In the genomic region with DNA sequence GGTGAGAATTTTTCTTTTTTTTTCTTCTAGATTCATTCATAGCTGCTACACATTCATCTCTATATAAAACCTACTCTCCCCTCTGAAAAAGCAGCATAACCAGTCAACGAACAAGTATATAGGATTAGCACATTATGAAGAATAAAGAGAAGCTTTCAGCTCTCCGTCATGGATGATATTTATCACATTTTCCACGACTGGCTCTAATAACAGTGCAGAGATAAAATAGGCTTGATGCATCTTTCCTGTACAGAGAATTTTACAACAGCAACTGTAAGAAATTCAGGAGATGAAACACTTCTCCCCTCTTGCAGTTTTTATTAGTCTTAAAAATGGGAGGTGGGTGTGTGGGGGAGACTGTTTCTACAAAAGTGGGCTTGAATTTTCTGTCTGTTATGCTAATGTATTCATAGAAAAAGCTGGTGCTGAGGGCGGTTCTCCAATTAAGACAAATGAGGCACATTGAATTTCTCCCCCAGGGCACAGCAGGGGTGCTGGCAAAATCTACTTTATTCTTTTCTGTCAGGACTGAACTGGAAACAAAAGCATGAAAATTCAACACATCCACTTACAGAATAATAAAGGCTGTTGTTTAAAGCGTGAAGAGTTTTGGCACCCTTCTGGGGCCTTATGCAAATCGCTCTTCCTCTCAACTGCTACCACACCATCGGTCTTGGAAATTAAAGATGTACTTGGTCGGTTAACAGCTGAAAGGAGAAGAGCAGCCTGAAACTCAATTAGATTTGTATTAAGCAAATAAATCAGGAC, we compare ENCODE assay signal across 9 cellular contexts.
DNase-seq lines count a peak whose midpoint lies in the region; ATAC-seq and TF ChIP-seq lines count a peak whose summit lies in the region.
"Had no signal": no experiment of that assay in that cellular context is flagged by ENCODE, and none has a peak within 500 bp of the region (broad histone marks: within the 10 kb centered on the region; RNA-seq: fewer than 3 reads in every experiment).

No MANE protein-coding gene starts in this region.

- no peak overlapping the region for H3K4me3 Mint-ChIP-seq in activated naive CD8-positive, alpha-beta T cell treated with anti-CD3 and anti-CD28 coated beads for 36 hours
- H3K4me3 Mint-ChIP-seq: central memory CD8-positive, alpha-beta T cell had no signal

- intact Hi-C loops in heart left ventricle (cut with DNase I): no loop called here

- H3K4me3 ChIP-seq in mesodermal cell (ENCODE audit: extremely low read depth, insufficient read depth, low read length, poor library complexity, severe bottlenecking): no peak overlapping the region
- no peak overlapping the region for H3K4me3 ChIP-seq in heart left ventricle

- H3K4me1 ChIP-seq in mesodermal cell (ENCODE audit: control insufficient read depth, insufficient read depth, low read length, poor library complexity, severe bottlenecking) (peaks cover 23% of the 10 kb centered on the region), heart left ventricle (no peaks in the 10 kb centered on the region)

- H3K27me3 Mint-ChIP-seq in activated naive CD8-positive, alpha-beta T cell treated with anti-CD3 and anti-CD28 coated beads for 36 hours: no peaks in the 10 kb centered on the region
- H3K27me3 Mint-ChIP-seq: central memory CD8-positive, alpha-beta T cell had no signal

- no peaks in the 10 kb centered on the region for H3K4me1 Mint-ChIP-seq in activated naive CD8-positive, alpha-beta T cell treated with anti-CD3 and anti-CD28 coated beads for 36 hours
- H3K4me1 Mint-ChIP-seq: central memory CD8-positive, alpha-beta T cell had no signal

- DNase-seq in NCI-H2107 treated with DMSO at 0.1 percent for 48 hours (lab: John Stamatoyannopoulos, UW; ENCODE audit: unreplicated experiment) (peak; percentile 62), NCI-H128 (lab: John Stamatoyannopoulos, UW; ENCODE audit: unreplicated experiment) (no peak), heart left ventricle (no peak)
- DNase-seq in activated T-cell treated with anti-CD3 and anti-CD28 coated beads, Interleukin-2, amount 50 U/mL, for 1 hour: no peak
- no peak for DNase-seq in activated naive CD8-positive, alpha-beta T cell treated with anti-CD3 and anti-CD28 coated beads for 36 hours

- no peak for TF ChIP-seq POLR2A in heart left ventricle (IDR thresholded peaks at IDR 0.05)

- H3K9me3 Mint-ChIP-seq in activated naive CD8-positive, alpha-beta T cell treated with anti-CD3 and anti-CD28 coated beads for 36 hours: peaks cover 2% of the 10 kb centered on the region

- TF ChIP-seq CTCF in heart left ventricle (IDR thresholded peaks at IDR 0.05): no peak

- H3K9me3 ChIP-seq in mesodermal cell (ENCODE audit: control insufficient read depth, low read length) (peaks cover 12% of the 10 kb centered on the region), heart left ventricle (peaks cover 0 to 15% (median 6%) of the 10 kb centered on the region in 12 donors)

- H3K36me3 ChIP-seq in mesodermal cell (ENCODE audit: control insufficient read depth, insufficient read depth, low read length): no peaks in the 10 kb centered on the region
- no peaks in the 10 kb centered on the region for H3K36me3 ChIP-seq in heart left ventricle

- H3K27me3 ChIP-seq in heart left ventricle: no peaks in the 10 kb centered on the region

- H3K27ac ChIP-seq in mesodermal cell (ENCODE audit: low read depth, low read length, severe bottlenecking) (peak overlapping the region; percentile 13), heart left ventricle (no peak overlapping the region)

- no peak overlapping the region for H3K27ac Mint-ChIP-seq in activated naive CD8-positive, alpha-beta T cell treated with anti-CD3 and anti-CD28 coated beads for 36 hours

- 10% methylated on average over 3 of the region's 8 CpGs; no CpG with 5 or more reads in 1 of the 2 experiments for WGBS in mesodermal cell (ENCODE audit: insufficient coverage in 2 of 2), 2 experiments
- WGBS in heart left ventricle, 4 donors: 67 to 76% (median 71%) methylated on average over 8 of the region's 8 CpGs

- H3K36me3 Mint-ChIP-seq in activated naive CD8-positive, alpha-beta T cell treated with anti-CD3 and anti-CD28 coated beads for 36 hours: no peaks in the 10 kb centered on the region

- ATAC-seq in GM18858 (IDR thresholded peaks at IDR 0.05; ENCODE audit: unreplicated experiment) (peak; percentile 96), HG02759 (IDR thresholded peaks at IDR 0.05; ENCODE audit: unreplicated experiment) (peak; percentile 93), heart left ventricle (no peak)

Comparison
In these comparisons a context has a peak if more than half of its experiments do, and no peak if none do; other contexts are left out.
1. ATAC-seq: peak in GM18858 (single experiment) and HG02759 (single experiment); none in heart left ventricle (0 of 4).